In genomic region chr12:120014381-120014735, GRCh38 we compare ENCODE assay signal across 1 cellular context. TPM values are rescaled to one million over a fixed set of nuclear protein-coding genes. Genes with fewer than 3 reads are reported as not detected.
"Had no signal": no experiment of that assay in that cellular context is flagged by ENCODE, and none has a peak within 500 bp of the region (broad histone marks: within the 10 kb centered on the region; RNA-seq: fewer than 3 reads in every experiment).

No MANE protein-coding gene starts in this region.

RNA-seq across cellular contexts. Expression of gene BICDL1, which starts 25.3 kb away (rescaled TPM):
- total RNA-seq: endothelial cell of umbilical vein had no signal
